ENCODE assay signal across 10 cellular contexts in genomic region chr9:129203556-129203909, GRCh38. TPM values are rescaled to one million over a fixed set of nuclear protein-coding genes. Genes with fewer than 3 reads are reported as not detected.
A peak's percentile ranks its signal among the peaks of the same experiment; 100 is the strongest.
DNase-seq lines count a peak whose midpoint lies in the region; ATAC-seq and TF ChIP-seq lines count a peak whose summit lies in the region.
"Had no signal": no experiment of that assay in that cellular context is flagged by ENCODE, and none has a peak within 500 bp of the region (broad histone marks: within the 10 kb centered on the region; RNA-seq: fewer than 3 reads in every experiment).

No MANE protein-coding gene starts in this region.

- no peaks in the 10 kb centered on the region for H4K20me1 ChIP-seq in DND-41 (ENCODE audit: insufficient read depth, low read length)

- TF ChIP-seq POLR2A in gastrocnemius medialis (IDR thresholded peaks at IDR 0.05): no peak

- H2AFZ ChIP-seq in DND-41 (ENCODE audit: low read depth, low read length): peak overlapping the region; percentile 76; the same call in 1 of the 2 replicates

- peak overlapping the region; percentile 63; the same call in 1 of the 2 replicates for H3K4me2 ChIP-seq in DND-41 (ENCODE audit: insufficient read depth, low read length)

- intact Hi-C loops in gastrocnemius medialis (cut with DNase I; ENCODE audit: low total_unique reads): loop anchor here (2.0 kb wide), 1 partner anchor 25 kb away; the partner anchor contains the start of gene IER5L

- DNase-seq in DND-41 (no peak), SK-N-MC (ENCODE audit: low read depth, low spot score) (no peak), fibroblast of pulmonary artery (ENCODE audit: low read depth) (no peak), gastrocnemius medialis (no peak), Kasumi-1 (lab: John Stamatoyannopoulos, UW) (no peak), amniotic stem cell (lab: John Stamatoyannopoulos, UW) (no peak), NCI-H1436 (lab: John Stamatoyannopoulos, UW) (no peak)
- DNase-seq: activated effector memory CD4-positive, alpha-beta T cell treated with anti-CD3 and anti-CD28 coated beads, Interleukin-2, amount 50 U/mL, for 16 hours; stimulated activated CD4-positive, alpha-beta T cell treated with anti-CD3 and anti-CD28 coated beads, Interleukin-4, amount 100 ng/mL, for 24 hours had no signal

- peaks cover 15% of the 10 kb centered on the region for H3K4me1 ChIP-seq in DND-41 (ENCODE audit: insufficient read depth, low read length)
- no peaks in the 10 kb centered on the region for H3K4me1 ChIP-seq in gastrocnemius medialis

- H3K9ac ChIP-seq in DND-41 (ENCODE audit: low read depth, low read length) (no peak overlapping the region), SK-N-MC (ENCODE audit: insufficient read length) (peak overlapping the region; percentile 93)

- H3K9me3 ChIP-seq in DND-41 (ENCODE audit: insufficient read depth, low read length, severe bottlenecking) (no peaks in the 10 kb centered on the region), SK-N-MC (ENCODE audit: low read depth, low read length) (no peaks in the 10 kb centered on the region), gastrocnemius medialis (no peaks in the 10 kb centered on the region)

- H3K4me3 ChIP-seq in DND-41 (ENCODE audit: low read depth in 1 of 2, low read length in 2 of 2): peak overlapping the region in 1 of 2 experiments; percentile 55; a peak in 1 of 4 replicates
- peak overlapping the region; percentile 95 for H3K4me3 ChIP-seq in SK-N-MC
- peak overlapping the region; percentile 67 for H3K4me3 ChIP-seq in fibroblast of pulmonary artery (replicated peaks; ENCODE audit: low read depth, low read length)
- H3K4me3 ChIP-seq in gastrocnemius medialis: peak overlapping the region; percentile 61 to 93 (median 76)

- H3K79me2 ChIP-seq in DND-41 (ENCODE audit: insufficient read depth, low read length): no peaks in the 10 kb centered on the region

- TF ChIP-seq CTCF in DND-41 (IDR thresholded peaks at IDR 0.05; ENCODE audit: borderline replicate concordance, extremely low read depth, low read length, poor library complexity, severe bottlenecking) (no peak), fibroblast of pulmonary artery (IDR thresholded peaks at IDR 0.05; ENCODE audit: low read length, missing control alignments) (no peak), gastrocnemius medialis (IDR thresholded peaks at IDR 0.05 in 4 of 5, conservative IDR thresholded peaks at IDR 0.05 in 1 of 5) (no peak)

- H3K27me3 ChIP-seq in DND-41 (ENCODE audit: insufficient read depth, low read length, poor library complexity) (no peaks in the 10 kb centered on the region), gastrocnemius medialis (peaks cover 0 to 4% (median under 1%) of the 10 kb centered on the region in 3 donors)

- no peak for ATAC-seq in DND-41 (ENCODE audit: insufficient read depth, low read depth)
- no peak for ATAC-seq in gastrocnemius medialis
- ATAC-seq in GM19324 (IDR thresholded peaks at IDR 0.05; ENCODE audit: low FRiP score, unreplicated experiment): no peak

- in situ Hi-C loops in gastrocnemius medialis (cut with MboI; ENCODE audit: low sequenced_read_pairs in 4 of 4): no loop called here

- H3K27ac ChIP-seq in DND-41 (ENCODE audit: low read length) (no peak overlapping the region), SK-N-MC (no peak overlapping the region), gastrocnemius medialis (peak overlapping the region; percentile 92 to 97 (median 94))

- H3K36me3 ChIP-seq in DND-41 (ENCODE audit: insufficient read depth, low read length) (no peaks in the 10 kb centered on the region), SK-N-MC (ENCODE audit: insufficient read depth, low read length) (no peaks in the 10 kb centered on the region), gastrocnemius medialis (no peaks in the 10 kb centered on the region)

RNA-seq across cellular contexts. Expression of gene IER5L, which starts 25.5 kb away (rescaled TPM):
- 1 to 10 TPM in 3 of 4 donors, under 1 TPM in 1; 0.92 to 3.4 (median 2.9) TPM for total RNA-seq in gastrocnemius medialis

Comparison
In these comparisons a context has a peak if more than half of its experiments do, and no peak if none do; other contexts are left out.
1. H3K27ac ChIP-seq: peak in gastrocnemius medialis (4 of 4); none in DND-41 (single experiment) and SK-N-MC (single experiment).